In the genomic region with DNA sequence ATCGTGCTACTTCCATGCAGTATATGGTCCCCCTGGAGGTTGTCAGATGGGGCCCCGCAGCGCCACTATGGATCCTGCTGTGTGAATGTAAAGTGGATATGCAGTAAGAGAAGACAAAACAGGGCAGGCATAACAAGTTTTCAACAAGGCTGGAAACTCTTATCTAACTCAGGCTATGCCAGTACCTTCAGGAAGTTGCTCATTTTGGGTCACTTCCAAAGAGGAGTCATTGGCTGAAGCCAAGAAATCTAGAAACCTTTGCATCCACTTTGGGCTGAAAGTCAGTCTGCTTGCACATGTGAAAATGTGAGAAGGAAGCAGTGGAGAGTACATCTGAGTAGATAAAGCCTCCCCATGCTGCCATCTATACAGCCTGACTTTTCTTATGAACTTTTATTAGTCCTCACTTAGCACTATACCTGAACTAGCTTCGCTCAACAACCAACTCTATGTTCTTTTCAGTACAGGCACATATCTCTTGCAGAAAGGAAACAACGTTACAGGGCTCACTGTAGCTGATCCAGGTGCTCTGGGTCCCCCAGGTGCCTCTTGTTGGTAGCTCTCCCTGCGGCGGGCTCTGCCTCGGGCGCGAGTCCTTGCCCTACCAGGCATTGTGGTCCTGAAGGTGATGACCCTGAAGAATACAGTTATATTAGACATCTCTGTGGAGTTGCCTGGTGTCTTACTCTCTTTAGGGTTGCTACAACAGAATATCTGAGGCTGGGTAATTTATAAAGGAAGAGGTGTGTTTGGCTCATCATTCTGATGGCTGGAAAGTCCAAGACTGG, we compare ENCODE assay signal across 27 cellular contexts. TPM values are rescaled to one million over a fixed set of nuclear protein-coding genes. Genes with fewer than 3 reads are reported as not detected.
"Had no signal": no experiment of that assay in that cellular context is flagged by ENCODE, and none has a peak within 500 bp of the region (broad histone marks: within the 10 kb centered on the region; RNA-seq: fewer than 3 reads in every experiment).

No MANE protein-coding gene starts in this region.

- H3K4me3 ChIP-seq: cardiac muscle cell, esophagus muscularis mucosa, heart left ventricle, sigmoid colon, smooth muscle cell, testis, vagina had no signal

- H3K4me2 ChIP-seq: smooth muscle cell had no signal

- H3K27ac ChIP-seq: cardiac muscle cell, esophagus muscularis mucosa, heart left ventricle, sigmoid colon, testis, vagina had no signal

- H3K36me3 ChIP-seq: cardiac muscle cell, esophagus muscularis mucosa, heart left ventricle, sigmoid colon, vagina had no signal

- H3K27me3 ChIP-seq: cardiac muscle cell, testis, vagina had no signal

- H3K9me3 ChIP-seq: esophagus muscularis mucosa, heart left ventricle, sigmoid colon, testis, vagina had no signal

- DNase-seq: activated CD4-positive, alpha-beta T cell treated with anti-CD3 and anti-CD28 coated beads for 1 hour; activated CD4-positive, alpha-beta T cell treated with anti-CD3 and anti-CD28 coated beads, Interleukin-2, amount 50 U/mL, for 1 hour; activated CD8-positive, alpha-beta T cell treated with anti-CD3 and anti-CD28 coated beads, Interleukin-2, amount 10 ng/mL, durations not matched to agents 7 days and 5 days; activated T-cell treated with anti-CD3 and anti-CD28 coated beads, Interleukin-2, amount 50 U/mL, for 24 hours; amniotic stem cell; effector CD8-positive, alpha-beta T cell; heart left ventricle; islet precursor cell; left colon; nucleus accumbens; retina; sigmoid colon; stimulated activated CD4-positive, alpha-beta T cell treated with anti-CD3 and anti-CD28 coated beads, Interleukin-15, amount 100 ng/mL, for 24 hours; SW 1271; T-helper 17 cell; testis; trophoblast cell had no signal

- H3K4me1 ChIP-seq: esophagus muscularis mucosa, heart left ventricle, sigmoid colon, testis, vagina had no signal

- ATAC-seq: activated CD8-positive, alpha-beta T cell treated with anti-CD3 and anti-CD28 coated beads, Interleukin-2, amount 10 ng/mL, durations not matched to agents 7 days and 5 days; activated T-helper 17 cell treated with anti-CD3 and anti-CD28 coated beads, Interleukin-2, amount 50 U/mL, for 72 hours; heart left ventricle; left colon; stimulated activated memory B cell treated with anti-CD40 and anti-IgM and Interleukin-4, amounts not matched to agents 10 μg/mL and 1 μg/mL and 100 μg/mL, for 72 hours; T-helper 17 cell had no signal

RNA-seq across cellular contexts. Expression of a gene that starts 12.4 kb away (rescaled TPM):
- total RNA-seq: activated CD8-positive, alpha-beta T cell treated with anti-CD3 and anti-CD28 coated beads, Interleukin-2, amount 10 ng/mL, durations not matched to agents 7 days and 5 days; activated T-helper 17 cell treated with anti-CD3 and anti-CD28 coated beads, Interleukin-2, amount 50 U/mL, for 72 hours; cardiac muscle cell; chondrocyte; esophagus muscularis mucosa; heart left ventricle; left colon; mononuclear cell; myocyte; posterior vena cava; sigmoid colon; T-helper 17 cell; vagina had no signal
- polyA plus RNA-seq: cardiac muscle cell, heart left ventricle, sigmoid colon, smooth muscle cell had no signal

RNA-seq across cellular contexts. Expression of a gene that starts 43.9 kb away (rescaled TPM):
- total RNA-seq: activated CD8-positive, alpha-beta T cell treated with anti-CD3 and anti-CD28 coated beads, Interleukin-2, amount 10 ng/mL, durations not matched to agents 7 days and 5 days; myocyte had no signal
- polyA plus RNA-seq: cardiac muscle cell, smooth muscle cell had no signal
